ENCODE assay signal across 27 cellular contexts in the genomic region with DNA sequence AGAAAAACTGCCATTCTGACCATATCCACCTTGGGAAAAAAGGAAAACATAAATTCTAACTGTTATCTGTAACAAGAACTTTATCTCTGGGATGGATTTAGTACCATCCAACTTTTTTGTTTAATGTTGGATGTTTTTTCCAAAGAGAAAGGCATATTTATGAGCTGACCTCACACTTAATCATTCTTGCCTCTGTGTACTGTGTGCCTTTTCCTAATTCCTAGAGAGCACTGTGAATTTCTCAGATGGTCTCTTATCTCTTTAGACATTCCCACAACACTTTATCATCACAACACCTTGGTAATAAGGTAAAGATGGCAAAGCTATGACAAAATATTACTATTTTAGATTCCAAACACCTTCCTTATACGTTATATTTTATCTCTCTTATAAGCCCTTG.
DNase-seq lines count a peak whose midpoint lies in the region; ATAC-seq, FAIRE-seq and TF ChIP-seq lines count a peak whose summit lies in the region.
"Had no signal": no experiment of that assay in that cellular context is flagged by ENCODE, and none has a peak within 500 bp of the region (broad histone marks: within the 10 kb centered on the region; RNA-seq: fewer than 3 reads in every experiment).

No MANE protein-coding gene starts in this region.

- 0 out of 3 replicates have a peak overlapping the region, but pooled peaks have one; percentile 40 for H2BK15ac ChIP-seq in IMR-90 (ENCODE audit: low read depth, low read length)

- H3K27ac Mint-ChIP-seq in mesothelial cell of epicardium = peak overlapping the region; percentile 69
- H3K27ac Mint-ChIP-seq: naive thymus-derived CD8-positive, alpha-beta T cell had no signal

- H3K9ac ChIP-seq in IMR-90 (ENCODE audit: low read depth, low read length) (no peak overlapping the region), endothelial cell of umbilical vein (replicated peaks; ENCODE audit: extremely low read depth, insufficient read depth, low read length) (no peak overlapping the region)
- H3K9ac ChIP-seq: parathyroid adenoma had no signal

- no peak for DNase-seq in A549 (ENCODE audit: low read depth in 1 of 2, low spot score in 1 of 2)
- DNase-seq in IMR-90 = peak; percentile 36
- no peak for DNase-seq in endothelial cell of umbilical vein (ENCODE audit: low read depth, low spot score)
- no peak for DNase-seq in mesothelial cell of epicardium (ENCODE audit: low spot score in 2 of 2, unreplicated experiment in 2 of 2)
- DNase-seq in germinal center (ENCODE audit: low spot score) = no peak
- DNase-seq in GM19238 (ENCODE audit: insufficient read length, low spot score) = no peak
- DNase-seq in posterior cingulate gyrus = no peak
- no peak for DNase-seq in T-helper 2 cell
- DNase-seq: activated naive CD4-positive, alpha-beta T cell; activated T-cell treated with anti-CD3 and anti-CD28 coated beads, Interleukin-2, amount 50 U/mL, for 4 hours; amniotic stem cell; BE2C; COR-L47; dermis blood vessel endothelial cell; naive thymus-derived CD8-positive, alpha-beta T cell; NCI-H146; NCI-H2171 treated with DMSO at 0.1 percent for 48 hours; NCI-H526; stimulated activated CD8-positive, alpha-beta memory T cell treated with anti-CD3 and anti-CD28 coated beads, Interleukin-4, amount 100 ng/mL, for 48 hours; T-helper 9 cell had no signal

- no peak for TF ChIP-seq CTCF in A549 (IDR thresholded peaks at IDR 0.05)
- TF ChIP-seq CTCF in IMR-90 (conservative IDR thresholded peaks at IDR 0.05; ENCODE audit: low read depth, low read length) = no peak
- no peak for TF ChIP-seq CTCF in endothelial cell of umbilical vein (IDR thresholded peaks at IDR 0.05; ENCODE audit: extremely low read depth in 1 of 2, insufficient read depth in 1 of 2, low read depth in 1 of 2, low read length in 2 of 2)
- TF ChIP-seq CTCF in mesothelial cell of epicardium (IDR thresholded peaks at IDR 0.05; ENCODE audit: unreplicated experiment) = no peak

- H3K9me1 ChIP-seq in IMR-90 (ENCODE audit: insufficient read depth, low read length) (peaks cover 6% of the 10 kb centered on the region), endothelial cell of umbilical vein (replicated peaks; ENCODE audit: control insufficient read depth, extremely low read depth, insufficient read depth, low read length) (no peaks in the 10 kb centered on the region)

- H3K36me3 Mint-ChIP-seq in mesothelial cell of epicardium = peaks cover 5% of the 10 kb centered on the region
- H3K36me3 Mint-ChIP-seq: naive thymus-derived CD8-positive, alpha-beta T cell had no signal

- H2AK9ac ChIP-seq in IMR-90 (replicated peaks; ENCODE audit: low read depth, low read length, poor library complexity) = no peak overlapping the region

- H3K27me3 ChIP-seq in IMR-90 (ENCODE audit: control insufficient read depth, insufficient read depth, low read length) = peaks cover 3% of the 10 kb centered on the region
- H3K27me3 ChIP-seq in endothelial cell of umbilical vein (ENCODE audit: control insufficient read depth in 2 of 2, insufficient read depth in 2 of 2, low read length in 2 of 2) = no peaks in the 10 kb centered on the region
- H3K27me3 ChIP-seq: BE2C had no signal

- H3K36me3 ChIP-seq in IMR-90 (ENCODE audit: control insufficient read depth, insufficient read depth, low read length) (no peaks in the 10 kb centered on the region), endothelial cell of umbilical vein (ENCODE audit: control insufficient read depth in 2 of 2, extremely low read depth in 1 of 2, insufficient read depth in 2 of 2, low read length in 2 of 2) (no peaks in the 10 kb centered on the region)
- H3K36me3 ChIP-seq: BE2C had no signal

- peak overlapping the region; percentile 45; the same call in 1 of the 2 replicates for H3K23ac ChIP-seq in IMR-90 (ENCODE audit: low read depth, low read length)

- peak overlapping the region; percentile 30 for H2BK5ac ChIP-seq in IMR-90 (ENCODE audit: low read depth, low read length, poor library complexity, severe bottlenecking)

- H3K9me3 Mint-ChIP-seq in mesothelial cell of epicardium = peaks cover 5% of the 10 kb centered on the region
- H3K9me3 Mint-ChIP-seq: activated T-cell treated with anti-CD3 and anti-CD28 coated beads, Interleukin-2, amount 50 U/mL, for 4 hours; GM23338 had no signal

- H3K4me3 ChIP-seq in A549 (no peak overlapping the region), IMR-90 (ENCODE audit: insufficient read depth, low read depth, low read length) (no peak overlapping the region), endothelial cell of umbilical vein (replicated peaks in 1 of 3; ENCODE audit: insufficient read depth in 1 of 3, low read depth in 1 of 3, low read length in 3 of 3) (no peak overlapping the region)
- H3K4me3 ChIP-seq: GM23338, K562 had no signal

- no peak overlapping the region for H4K5ac ChIP-seq in IMR-90 (ENCODE audit: low read depth, low read length)

- H3K9me3 ChIP-seq in A549 (no peaks in the 10 kb centered on the region), IMR-90 (ENCODE audit: control insufficient read depth, insufficient read depth, low read length) (no peaks in the 10 kb centered on the region), endothelial cell of umbilical vein (replicated peaks; ENCODE audit: control insufficient read depth, insufficient read depth, low read length) (no peaks in the 10 kb centered on the region)
- H3K9me3 ChIP-seq: BE2C had no signal

- in situ Hi-C loops in IMR-90 (cut with MboI; ENCODE audit: low sequenced_read_pairs) = no loop called here

- H3K79me2 ChIP-seq in endothelial cell of umbilical vein (ENCODE audit: control insufficient read depth, insufficient read depth, low read length) = no peaks in the 10 kb centered on the region
- H3K79me2 ChIP-seq: parathyroid adenoma had no signal

- no peaks in the 10 kb centered on the region for H4K20me1 ChIP-seq in IMR-90 (ENCODE audit: insufficient read depth, low read length)
- no peaks in the 10 kb centered on the region for H4K20me1 ChIP-seq in endothelial cell of umbilical vein (replicated peaks; ENCODE audit: control insufficient read depth, extremely low read depth, insufficient read depth, low read length)

- H2AK5ac ChIP-seq in IMR-90 (ENCODE audit: low read depth, low read length) = no peak overlapping the region; the same call in 1 of the 2 replicates

- no peak overlapping the region for H3K56ac ChIP-seq in IMR-90 (ENCODE audit: extremely low read depth, insufficient read depth, low read length)

- intact Hi-C loops in IMR-90 (cut with micrococcal nuclease) = no loop called here
- intact Hi-C loops in endothelial cell of umbilical vein (cut with micrococcal nuclease) = no loop called here
- intact Hi-C loops in posterior cingulate gyrus (cut with DNase I) = no loop called here

- no peaks in the 10 kb centered on the region for H3K27me3 Mint-ChIP-seq in mesothelial cell of epicardium (ENCODE audit: low read depth)
- H3K27me3 Mint-ChIP-seq: type B pancreatic cell had no signal

- ATAC-seq in A549 = no peak
- ATAC-seq in IMR-90 (ENCODE audit: low read depth) = peak; percentile 32
- ATAC-seq: activated T-cell treated with anti-CD3 and anti-CD28 coated beads, Interleukin-2, amount 50 U/mL, for 4 hours; GM23338; K562; naive thymus-derived CD8-positive, alpha-beta T cell; sciatic nerve had no signal

- H3K27ac ChIP-seq in A549 (peak overlapping the region; percentile 84 to 90), IMR-90 (ENCODE audit: insufficient read depth, low read length) (no peak overlapping the region), endothelial cell of umbilical vein (ENCODE audit: insufficient read depth, low read depth, low read length) (no peak overlapping the region)
- H3K27ac ChIP-seq: RWPE1 had no signal

- POLR2A ChIA-PET in A549 (lab: Yijun Ruan, JAX) (no interaction called here), IMR-90 (lab: Charles Lee; ENCODE audit: unreplicated experiment) (no interaction called here), endothelial cell of umbilical vein (lab: Charles Lee) (no interaction called here)

- 6% methylated on average over 1 of the region's 1 CpG for WGBS in A549 (ENCODE audit: missing lambda C conversion rate)
- no CpG with 5 or more reads among the region's 1 CpG for WGBS in IMR-90 (ENCODE audit: extremely low coverage in 2 of 2, insufficient read length in 1 of 2), 2 experiments

- peak; percentile 49 for FAIRE-seq in A549 (lab: Jason Lieb, UNC)
- FAIRE-seq in endothelial cell of umbilical vein (lab: Jason Lieb, UNC) = no peak
- FAIRE-seq: A204.1, K562 had no signal

- no peak for TF ChIP-seq POLR2A in A549 (IDR thresholded peaks at IDR 0.05; ENCODE audit: low read length)
- no peak for TF ChIP-seq POLR2A in IMR-90 (IDR thresholded peaks at IDR 0.05; ENCODE audit: low read depth, low read length)
- no peak for TF ChIP-seq POLR2A in endothelial cell of umbilical vein (IDR thresholded peaks at IDR 0.05; ENCODE audit: low read depth, low read length)

- H3K79me1 ChIP-seq in IMR-90 (ENCODE audit: low read depth in 1 of 2, low read length in 2 of 2) = no peaks in the 10 kb centered on the region

- dilution Hi-C loops in IMR-90 (cut with HindIII; ENCODE audit: low sequenced_read_pairs, unreplicated experiment) = no loop called here
- dilution Hi-C loops in endothelial cell of umbilical vein (cut with MboI; ENCODE audit: extremely low pct_ligation_motif_present, low sequenced_read_pairs) = no loop called here

- no peak overlapping the region for H3K14ac ChIP-seq in IMR-90 (replicated peaks; ENCODE audit: low read depth, low read length)

- H2AFZ ChIP-seq in IMR-90 (replicated peaks; ENCODE audit: low read length, poor library complexity) (no peak overlapping the region), endothelial cell of umbilical vein (ENCODE audit: low read depth, low read length) (no peak overlapping the region)
- H2AFZ ChIP-seq: GM23338, parathyroid adenoma had no signal

- H3K4me2 ChIP-seq in A549 (peak overlapping the region; percentile 24; the same call in 2 of the 3 replicates), IMR-90 (ENCODE audit: low read depth, low read length) (no peak overlapping the region), endothelial cell of umbilical vein (ENCODE audit: insufficient read depth, low read length) (no peak overlapping the region)
- H3K4me2 ChIP-seq: GM23338 had no signal

- no peak for TF ChIP-seq RAD21 in A549 (conservative IDR thresholded peaks at IDR 0.05 in 1 of 2, IDR thresholded peaks at IDR 0.05 in 1 of 2)
- TF ChIP-seq RAD21 in IMR-90 (IDR thresholded peaks at IDR 0.05; ENCODE audit: low read length) = no peak

- H3K4me1 ChIP-seq in A549 (peaks cover 82% of the 10 kb centered on the region), IMR-90 (ENCODE audit: control insufficient read depth, insufficient read depth, low read length) (peaks cover 6% of the 10 kb centered on the region), endothelial cell of umbilical vein (ENCODE audit: control insufficient read depth, extremely low read depth, insufficient read depth, low read length) (no peaks in the 10 kb centered on the region)
- H3K4me1 ChIP-seq: BE2C, parathyroid adenoma had no signal

- CTCF ChIA-PET in A549 (lab: Yijun Ruan, JAX) (no interaction called here), IMR-90 (lab: Yijun Ruan, JAX) (no interaction called here), endothelial cell of umbilical vein (lab: Charles Lee) (interaction anchor here (0.5 kb wide), 1 partner anchor 413 kb away, joined by 3 read pairs; no protein-coding TSS in a partner anchor)

- H3K4me1 Mint-ChIP-seq in mesothelial cell of epicardium = peaks cover 51% of the 10 kb centered on the region

- peak overlapping the region; percentile 54; the same call in 1 of the 2 replicates for H3K4ac ChIP-seq in IMR-90 (ENCODE audit: low read depth, low read length)

- 0 out of 4 replicates have a peak overlapping the region, but pooled peaks of 1 of the 2 experiments have one; percentile 30 for H4K8ac ChIP-seq in IMR-90 (ENCODE audit: low read depth in 2 of 2, low read length in 2 of 2)

- no TSS peak for BruUV-seq in IMR-90 (replicated peaks; lab: Mats Ljungman, UMichigan)
- BruUV-seq in endothelial cell of umbilical vein (replicated peaks; lab: Mats Ljungman, UMichigan) = no TSS peak

- H4K91ac ChIP-seq in IMR-90 (ENCODE audit: insufficient read depth, low read depth, low read length) = no peak overlapping the region

- H3K18ac ChIP-seq in IMR-90 (ENCODE audit: low read depth, low read length) = peak overlapping the region; percentile 24; the same call in 1 of the 2 replicates

- no peak for TF ChIP-seq EP300 in A549 (IDR thresholded peaks at IDR 0.05)

- no peak overlapping the region for H3K4me3 Mint-ChIP-seq in mesothelial cell of epicardium
- H3K4me3 Mint-ChIP-seq: activated T-cell treated with anti-CD3 and anti-CD28 coated beads, Interleukin-2, amount 50 U/mL, for 4 hours; GM23338; naive thymus-derived CD8-positive, alpha-beta T cell; type B pancreatic cell had no signal

- peak overlapping the region; percentile 65; the same call in 1 of the 2 replicates for H2BK120ac ChIP-seq in IMR-90 (ENCODE audit: low read depth, low read length)

- H2BK20ac ChIP-seq in IMR-90 (ENCODE audit: low read depth, low read length) = peak overlapping the region; percentile 86; the same call in 1 of the 2 replicates

Comparison
In these comparisons a context has a peak if more than half of its experiments do, and no peak if none do; other contexts are left out.
1. H3K27ac ChIP-seq: peak in A549 (2 of 2); none in IMR-90 (single experiment) and endothelial cell of umbilical vein (single experiment).